23 cellular contexts compared by ENCODE assay signal in the genomic region with DNA sequence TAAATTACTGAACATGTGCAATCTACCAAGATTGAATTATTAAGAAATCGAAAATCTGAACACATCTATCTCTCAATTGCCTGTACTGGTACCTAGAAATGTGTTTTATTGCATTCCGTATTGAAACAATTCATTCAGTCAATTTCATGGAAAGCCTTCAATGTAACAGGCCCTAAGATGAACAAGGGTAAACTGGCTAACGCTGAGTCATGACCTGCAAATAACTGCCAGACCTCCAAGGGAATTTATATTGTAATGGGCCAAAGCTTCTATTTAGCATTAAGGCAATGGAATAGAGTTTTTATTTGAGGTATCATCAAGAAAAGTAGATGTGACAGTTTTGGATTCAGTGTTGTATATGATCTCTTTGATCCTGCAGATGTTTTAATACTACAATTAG. TPM values are rescaled to one million over a fixed set of nuclear protein-coding genes. Genes with fewer than 3 reads are reported as not detected.
DNase-seq lines count a peak whose midpoint lies in the region; ATAC-seq and TF ChIP-seq lines count a peak whose summit lies in the region.
"Had no signal": no experiment of that assay in that cellular context is flagged by ENCODE, and none has a peak within 500 bp of the region (broad histone marks: within the 10 kb centered on the region; RNA-seq: fewer than 3 reads in every experiment).

No MANE protein-coding gene starts in this region.

- CTCF ChIA-PET in activated CD4-positive, alpha-beta T cell treated with anti-CD3 and anti-CD28 coated beads for 36 hours (lab: Charles Lee), result no interaction called here

- ATAC-seq in activated CD4-positive, alpha-beta T cell treated with anti-CD3 and anti-CD28 coated beads for 36 hours, result no peak
- ATAC-seq: left lobe of liver, T-helper 17 cell had no signal

- H3K27me3 Mint-ChIP-seq in activated CD4-positive, alpha-beta T cell treated with anti-CD3 and anti-CD28 coated beads for 36 hours, result no peaks in the 10 kb centered on the region
- H3K27me3 Mint-ChIP-seq: T-helper 17 cell had no signal

- no peaks in the 10 kb centered on the region for H3K4me1 Mint-ChIP-seq in activated CD4-positive, alpha-beta T cell treated with anti-CD3 and anti-CD28 coated beads for 36 hours
- H3K4me1 Mint-ChIP-seq: nephron progenitor cell, T-helper 17 cell had no signal

- H3K4me3 ChIP-seq in AG10803 (ENCODE audit: low read length) (no peak overlapping the region), astrocyte of the spinal cord (ENCODE audit: low read depth, low read length) (no peak overlapping the region)
- H3K4me3 ChIP-seq: PC-9, SJCRH30, skin epidermis, tibial nerve had no signal

- H3K36me3 Mint-ChIP-seq in activated CD4-positive, alpha-beta T cell treated with anti-CD3 and anti-CD28 coated beads for 36 hours (ENCODE audit: low read depth), result no peaks in the 10 kb centered on the region

- POLR2A ChIA-PET in activated CD4-positive, alpha-beta T cell treated with anti-CD3 and anti-CD28 coated beads for 36 hours (lab: Charles Lee), result no interaction called here

- H3K4me3 Mint-ChIP-seq in activated CD4-positive, alpha-beta T cell treated with anti-CD3 and anti-CD28 coated beads for 36 hours, result no peak overlapping the region
- H3K4me3 Mint-ChIP-seq: nephron progenitor cell, T-helper 17 cell had no signal

- in situ Hi-C loops in astrocyte of the spinal cord (cut with HindIII; ENCODE audit: low sequenced_read_pairs), result no loop called here

- intact Hi-C loops in activated CD4-positive, alpha-beta T cell treated with anti-CD3 and anti-CD28 coated beads for 36 hours (cut with DNase I, micrococcal nuclease), result no loop called here

- no peaks in the 10 kb centered on the region for H3K9me3 Mint-ChIP-seq in activated CD4-positive, alpha-beta T cell treated with anti-CD3 and anti-CD28 coated beads for 36 hours (ENCODE audit: low read depth)
- H3K9me3 Mint-ChIP-seq: nephron progenitor cell had no signal

- TF ChIP-seq CTCF in AG10803 (conservative IDR thresholded peaks at IDR 0.05; ENCODE audit: low read length) (no peak), astrocyte of the spinal cord (IDR thresholded peaks at IDR 0.05; ENCODE audit: low read depth, low read length) (no peak)

- peak; percentile 37 for DNase-seq in AG10803 (ENCODE audit: low read depth)
- DNase-seq in HT1080 (ENCODE audit: low read depth), result peak; percentile 8
- peak; percentile 32 for DNase-seq in astrocyte of the spinal cord (ENCODE audit: low read depth, low spot score)
- DNase-seq in iris pigment epithelial cell (ENCODE audit: low read depth), result peak; percentile 57
- DNase-seq in amniotic stem cell (lab: John Stamatoyannopoulos, UW), result no peak
- DNase-seq in midbrain (lab: John Stamatoyannopoulos, UW), result no peak
- no peak for DNase-seq in NCI-H526 (lab: John Stamatoyannopoulos, UW)
- no peak for DNase-seq in activated CD4-positive, alpha-beta T cell treated with anti-CD3 and anti-CD28 coated beads for 36 hours
- DNase-seq: activated CD4-positive, alpha-beta T cell treated with anti-CD3 and anti-CD28 coated beads, Interleukin-2, amount 50 U/mL, for 48 hours; activated gamma-delta T cell treated with Interleukin-2 at 50 U/mL for 16 hours; central memory CD4-positive, alpha-beta T cell; DMS79 treated with DMSO at 0.1 percent for 48 hours; MM.1S; nephron progenitor cell; PC-9; SJCRH30; stimulated activated CD4-positive, alpha-beta T cell treated with anti-CD3 and anti-CD28 coated beads, Interleukin-2, amount 100 ng/mL, for 24 hours; stimulated activated naive CD4-positive, alpha-beta T cell treated with Interleukin-2 at 50 U/mL for 16 hours; T-helper 17 cell; WERI-Rb-1 had no signal

- H3K27ac Mint-ChIP-seq in activated CD4-positive, alpha-beta T cell treated with anti-CD3 and anti-CD28 coated beads for 36 hours, result no peak overlapping the region
- H3K27ac Mint-ChIP-seq: nephron progenitor cell, T-helper 17 cell had no signal

RNA-seq across cellular contexts. Expression of gene CD36, which starts 49.9 kb away (rescaled TPM):
- total RNA-seq in HT1080 (2014; rRNA removed; shearing (Covaris generic)), result not detected in 2 replicates
- polyA plus RNA-seq in HT1080 (2015; cell fraction: cytosol; rRNA removed), result 0.14 TPM in 1 of 2 replicates, not detected in the other
- not detected in 2 replicates for polyA plus RNA-seq in HT1080 (2015; cell fraction: nucleus; rRNA removed)
- not detected for total RNA-seq in activated CD4-positive, alpha-beta T cell treated with anti-CD3 and anti-CD28 coated beads for 36 hours

Comparison
In these comparisons a context has a peak if more than half of its experiments do, and no peak if none do; other contexts are left out.
1. DNase-seq: peak in AG10803 (single experiment), HT1080 (single experiment), astrocyte of the spinal cord (single experiment) and iris pigment epithelial cell (single experiment); none in amniotic stem cell (single experiment), midbrain (single experiment), NCI-H526 (0 of 2) and activated CD4-positive, alpha-beta T cell treated with anti-CD3 and anti-CD28 coated beads for 36 hours (single experiment).